19 cellular contexts compared by ENCODE assay signal in the genomic region with DNA sequence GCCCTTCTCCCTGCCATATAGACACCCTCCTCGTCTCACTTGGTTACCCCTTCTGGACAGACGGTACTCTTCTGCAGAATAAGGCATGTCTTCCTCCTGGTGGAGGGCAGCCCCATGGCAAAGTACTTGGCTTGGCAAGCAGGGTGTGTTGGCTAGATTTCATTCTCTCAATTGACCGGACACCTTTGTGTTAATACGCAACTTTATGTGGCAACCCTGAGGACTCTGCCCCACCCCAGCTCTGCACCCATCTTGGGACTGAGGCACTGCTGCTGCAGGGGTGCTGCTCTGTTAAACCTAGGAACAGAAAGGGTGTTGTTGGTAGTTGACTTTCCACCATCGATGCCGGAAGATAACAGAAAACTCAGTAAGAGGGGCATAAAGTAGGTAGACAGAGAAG. TPM values are rescaled to one million over a fixed set of nuclear protein-coding genes. Genes with fewer than 3 reads are reported as not detected.
"Had no signal": no experiment of that assay in that cellular context is flagged by ENCODE, and none has a peak within 500 bp of the region (broad histone marks: within the 10 kb centered on the region; RNA-seq: fewer than 3 reads in every experiment).

No MANE protein-coding gene starts in this region.

- H3K36me3 Mint-ChIP-seq: activated naive CD4-positive, alpha-beta T cell treated with anti-CD3 and anti-CD28 coated beads, Interleukin-2, amount 10 ng/mL, durations not matched to agents 7 days and 5 days had no signal

- DNase-seq: activated CD4-positive, alpha-beta T cell treated with anti-CD3 and anti-CD28 coated beads for 4 hours; activated CD4-positive, alpha-beta T cell treated with anti-CD3 and anti-CD28 coated beads, Interleukin-2, amount 50 U/mL, for 48 hours; activated CD4-positive, CD25-positive, alpha-beta regulatory T cell; activated CD8-positive, alpha-beta memory T cell treated with anti-CD3 and anti-CD28 coated beads, Interleukin-2, amount 50 U/mL, for 48 hours; activated naive CD4-positive, alpha-beta T cell treated with anti-CD3 and anti-CD28 coated beads, Interleukin-2, amount 10 ng/mL, durations not matched to agents 7 days and 5 days; activated T-cell treated with anti-CD3 and anti-CD28 coated beads, Interleukin-2, amount 50 U/mL, for 4 hours; heart right ventricle; left ventricle myocardium inferior; occipital lobe; stimulated activated CD4-positive, alpha-beta T cell treated with anti-CD3 and anti-CD28 coated beads, Interleukin-12 subunit alpha, Interleukin-12 subunit beta, amount 100 ng/mL, for 4 hours; stimulated activated CD4-positive, alpha-beta T cell treated with anti-CD3 and anti-CD28 coated beads, Interleukin-4, amount 100 ng/mL, for 4 hours; substantia nigra; T-helper 1 cell; T-helper 9 cell had no signal

- H3K27me3 ChIP-seq: cardiac muscle cell, heart right ventricle, tibial nerve had no signal

- H3K4me3 Mint-ChIP-seq: activated naive CD4-positive, alpha-beta T cell treated with anti-CD3 and anti-CD28 coated beads, Interleukin-2, amount 10 ng/mL, durations not matched to agents 7 days and 5 days; activated T-cell treated with anti-CD3 and anti-CD28 coated beads, Interleukin-2, amount 50 U/mL, for 4 hours; stimulated activated naive CD8-positive, alpha-beta T cell treated with anti-CD3 and anti-CD28 coated beads, Interleukin-15, Interleukin-2, amounts not matched to agents 100 ng/mL and 50 ng/mL, for 24 hours had no signal

- H3K9me3 ChIP-seq: heart right ventricle, left ventricle myocardium inferior, tibial nerve had no signal

- H3K27ac Mint-ChIP-seq: activated naive CD4-positive, alpha-beta T cell treated with anti-CD3 and anti-CD28 coated beads, Interleukin-2, amount 10 ng/mL, durations not matched to agents 7 days and 5 days; stimulated activated naive CD8-positive, alpha-beta T cell treated with anti-CD3 and anti-CD28 coated beads, Interleukin-15, Interleukin-2, amounts not matched to agents 100 ng/mL and 50 ng/mL, for 24 hours had no signal

- H3K9me3 Mint-ChIP-seq: activated naive CD4-positive, alpha-beta T cell treated with anti-CD3 and anti-CD28 coated beads, Interleukin-2, amount 10 ng/mL, durations not matched to agents 7 days and 5 days; activated T-cell treated with anti-CD3 and anti-CD28 coated beads, Interleukin-2, amount 50 U/mL, for 4 hours had no signal

- ATAC-seq: activated T-cell treated with anti-CD3 and anti-CD28 coated beads, Interleukin-2, amount 50 U/mL, for 4 hours had no signal

- H3K4me3 ChIP-seq: cardiac muscle cell, heart right ventricle, left ventricle myocardium inferior, tibial nerve had no signal

- H3K36me3 ChIP-seq: cardiac muscle cell, heart right ventricle, left ventricle myocardium inferior, tibial nerve had no signal

- H3K27ac ChIP-seq: cardiac muscle cell, epithelial cell of prostate had no signal

- H3K27me3 Mint-ChIP-seq: activated naive CD4-positive, alpha-beta T cell treated with anti-CD3 and anti-CD28 coated beads, Interleukin-2, amount 10 ng/mL, durations not matched to agents 7 days and 5 days; stimulated activated naive CD8-positive, alpha-beta T cell treated with anti-CD3 and anti-CD28 coated beads, Interleukin-15, Interleukin-2, amounts not matched to agents 100 ng/mL and 50 ng/mL, for 24 hours had no signal

- H3K4me1 Mint-ChIP-seq: activated naive CD4-positive, alpha-beta T cell treated with anti-CD3 and anti-CD28 coated beads, Interleukin-2, amount 10 ng/mL, durations not matched to agents 7 days and 5 days had no signal

RNA-seq across cellular contexts. Expression of a gene that starts 55.2 kb away (rescaled TPM):
- total RNA-seq: activated CD8-positive, alpha-beta memory T cell treated with anti-CD3 and anti-CD28 coated beads for 36 hours had no signal
